38 cellular contexts compared by ENCODE assay signal in the genomic region with DNA sequence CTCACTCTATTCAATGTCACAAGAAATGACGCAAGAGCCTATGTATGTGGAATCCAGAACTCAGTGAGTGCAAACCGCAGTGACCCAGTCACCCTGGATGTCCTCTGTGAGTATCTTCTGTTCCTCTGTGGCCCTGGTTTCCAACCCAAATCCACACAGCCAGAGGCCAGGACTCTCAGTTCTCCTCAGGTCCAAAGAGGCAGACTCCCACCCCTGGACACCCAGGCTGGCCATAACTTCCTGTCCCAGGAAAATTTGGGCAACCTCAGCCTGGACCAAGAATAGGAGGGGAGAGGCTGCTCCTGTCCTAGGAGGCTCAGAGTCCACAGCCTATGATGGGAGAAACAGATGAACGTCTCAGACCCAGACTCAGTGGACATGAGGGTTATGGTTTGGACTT. TPM values are rescaled to one million over a fixed set of nuclear protein-coding genes. Genes with fewer than 3 reads are reported as not detected.
"Had no signal": no experiment of that assay in that cellular context is flagged by ENCODE, and none has a peak within 500 bp of the region (broad histone marks: within the 10 kb centered on the region; RNA-seq: fewer than 3 reads in every experiment).

No MANE protein-coding gene starts in this region.

- H3K4me3 ChIP-seq: MG63 had no signal

- H3K36me3 ChIP-seq: MG63 had no signal

- DNase-seq: Karpas-422, Kasumi-1, MG63, MM.1S, MV-4-11, NCI-H1048, NCI-H1092, NCI-H1092 treated with DMSO at 0.1 percent for 48 hours, NCI-H1105, NCI-H1105 treated with DMSO at 0.1 percent for 48 hours, NCI-H1417, NCI-H1417 treated with DMSO at 0.1 percent for 48 hours, NCI-H1436, NCI-H1436 treated with DMSO at 0.1 percent for 48 hours, NCI-H146, NCI-H1694, NCI-H1694 treated with DMSO at 0.1 percent for 48 hours, NCI-H187, NCI-H187 treated with DMSO at 0.1 percent for 48 hours, NCI-H1930, NCI-H2029, NCI-H2029 treated with DMSO at 0.1 percent for 48 hours, NCI-H2081, NCI-H2081 treated with DMSO at 0.1 percent for 48 hours, NCI-H2107, NCI-H2171, NCI-H2171 treated with DMSO at 0.1 percent for 48 hours, NCI-H2227 treated with DMSO at 0.1 percent for 48 hours, NCI-H226, NCI-H345, NCI-H446, NCI-H446 treated with DMSO at 0.1 percent for 48 hours, NCI-H510A, NCI-H510A treated with DMSO at 0.1 percent for 48 hours had no signal

- H3K9me3 ChIP-seq: MG63 had no signal

RNA-seq across cellular contexts. Expression of gene CEACAM5, which starts 11.7 kb away (rescaled TPM):
- total RNA-seq: LHCN-M2, M059J, MCF 10A, NCI-H460 had no signal

RNA-seq across cellular contexts. Expression of gene CEACAM7, which starts 32.0 kb away (rescaled TPM):
- total RNA-seq: LHCN-M2, M059J, MCF 10A, NCI-H460 had no signal

RNA-seq across cellular contexts. Expression of gene CEACAM6, which starts 35.2 kb away (rescaled TPM):
- total RNA-seq: LHCN-M2, M059J, MCF 10A, NCI-H460 had no signal
